ENCODE assay signal across 8 cellular contexts in genomic region chr5:154071799-154072781, GRCh38. TPM values are rescaled to one million over a fixed set of nuclear protein-coding genes. Genes with fewer than 3 reads are reported as not detected.
DNase-seq lines count a peak whose midpoint lies in the region; ATAC-seq and TF ChIP-seq lines count a peak whose summit lies in the region.

No MANE protein-coding gene starts in this region.

- peaks cover 51% of the 10 kb centered on the region for H3K4me1 Mint-ChIP-seq in activated CD4-positive, alpha-beta T cell treated with anti-CD3 and anti-CD28 coated beads, Interleukin-2, amount 10 ng/mL, durations not matched to agents 7 days and 5 days

- H3K4me1 ChIP-seq in lung (ENCODE audit: control insufficient read depth in 2 of 2, insufficient read depth in 2 of 2, low read length in 2 of 2): peaks cover 2 to 3% of the 10 kb centered on the region in 2 donors

- H3K27me3 Mint-ChIP-seq in activated CD4-positive, alpha-beta T cell treated with anti-CD3 and anti-CD28 coated beads, Interleukin-2, amount 10 ng/mL, durations not matched to agents 7 days and 5 days: no peaks in the 10 kb centered on the region

- no peaks in the 10 kb centered on the region for H3K9me3 ChIP-seq in lung (ENCODE audit: control insufficient read depth in 2 of 2, insufficient read depth in 1 of 2, low read length in 1 of 2)

- H3K27ac ChIP-seq in C4-2B: no peak overlapping the region
- no peak overlapping the region for H3K27ac ChIP-seq in lung (ENCODE audit: low read depth in 1 of 2, low read length in 1 of 2)

- ATAC-seq in HG03196 (IDR thresholded peaks at IDR 0.05; ENCODE audit: unreplicated experiment): peak; percentile 97
- peak; percentile 97 for ATAC-seq in lung (ENCODE audit: insufficient read depth, low FRiP score)

- H3K27me3 ChIP-seq in lung (ENCODE audit: control insufficient read depth, insufficient read depth): no peaks in the 10 kb centered on the region

- TF ChIP-seq CTCF in C4-2B (conservative IDR thresholded peaks at IDR 0.05) (peak; percentile 93), lung (IDR thresholded peaks at IDR 0.05; ENCODE audit: control extremely low read depth, extremely low read depth) (peak; percentile 92)

- no peak overlapping the region for H3K4me3 ChIP-seq in lung

- H3K9me3 Mint-ChIP-seq in activated CD4-positive, alpha-beta T cell treated with anti-CD3 and anti-CD28 coated beads, Interleukin-2, amount 10 ng/mL, durations not matched to agents 7 days and 5 days: peaks cover 3% of the 10 kb centered on the region

- DNase-seq in GM19238 (ENCODE audit: insufficient read length, low spot score) (peak; percentile 63), NCI-H524 treated with DMSO at 0.1 percent for 48 hours (lab: John Stamatoyannopoulos, UW) (peak; percentile 28), dermis blood vessel endothelial cell (peak; percentile 88), lung (ENCODE audit: low spot score) (peak; percentile 81)
- peak; percentile 89 for DNase-seq in activated CD4-positive, alpha-beta T cell treated with anti-CD3 and anti-CD28 coated beads, Interleukin-2, amount 10 ng/mL, durations not matched to agents 7 days and 5 days
- peak; percentile 60 to 76 (median 74) for DNase-seq in stimulated activated CD4-positive, alpha-beta T cell treated with anti-CD3 and anti-CD28 coated beads, TNF-alpha, amount 100 ng/mL, for 48 hours (ENCODE audit: low read depth in 3 of 3)

- H3K36me3 ChIP-seq in lung (ENCODE audit: control insufficient read depth in 2 of 2, insufficient read depth in 2 of 2, low read length in 2 of 2): no peaks in the 10 kb centered on the region

- H3K27ac Mint-ChIP-seq in activated CD4-positive, alpha-beta T cell treated with anti-CD3 and anti-CD28 coated beads, Interleukin-2, amount 10 ng/mL, durations not matched to agents 7 days and 5 days: peak overlapping the region; percentile 14

- peaks cover 4% of the 10 kb centered on the region for H3K36me3 Mint-ChIP-seq in activated CD4-positive, alpha-beta T cell treated with anti-CD3 and anti-CD28 coated beads, Interleukin-2, amount 10 ng/mL, durations not matched to agents 7 days and 5 days (ENCODE audit: low read depth)

- WGBS in lung, 2 donors: 18 to 21% methylated on average over 11 of the region's 11 CpGs

- CTCF ChIA-PET in activated CD4-positive, alpha-beta T cell treated with anti-CD3 and anti-CD28 coated beads, Interleukin-2, amount 10 ng/mL, durations not matched to agents 7 days and 5 days (lab: Charles Lee): interaction anchor here (0.6 to 2.3 kb wide), 50 partner anchors 9 to 1540 kb away, joined by 3 to 23 read pairs (median 4); partner anchors contain the start of genes FAM114A2, GALNT10 and MFAP3

- POLR2A ChIA-PET in activated CD4-positive, alpha-beta T cell treated with anti-CD3 and anti-CD28 coated beads, Interleukin-2, amount 10 ng/mL, durations not matched to agents 7 days and 5 days (lab: Charles Lee): interaction anchor here (1.2 kb wide), 1 partner anchor 118 kb away, joined by 5 read pairs; the partner anchor contains the start of gene GALNT10

- no peak overlapping the region for H3K4me3 Mint-ChIP-seq in activated CD4-positive, alpha-beta T cell treated with anti-CD3 and anti-CD28 coated beads, Interleukin-2, amount 10 ng/mL, durations not matched to agents 7 days and 5 days

RNA-seq across cellular contexts. Expression of gene MFAP3, which starts 33.3 kb away (rescaled TPM):
- total RNA-seq in activated CD4-positive, alpha-beta T cell treated with anti-CD3 and anti-CD28 coated beads, Interleukin-2, amount 10 ng/mL, durations not matched to agents 7 days and 5 days: 10 to 100 TPM; 26.3 to 28.7 TPM
- 119 and 145 TPM in 2 replicates for total RNA-seq in dermis blood vessel endothelial cell
- total RNA-seq in lung: 10 to 100 TPM; 31.5 to 60.7 TPM
- polyA plus RNA-seq in lung: 10 to 100 TPM in 1 of 2 donors, 1 to 10 TPM in 1; 1.6 to 28.7 TPM

RNA-seq across cellular contexts. Expression of gene FAM114A2, which starts 33.4 kb away (rescaled TPM):
- total RNA-seq in activated CD4-positive, alpha-beta T cell treated with anti-CD3 and anti-CD28 coated beads, Interleukin-2, amount 10 ng/mL, durations not matched to agents 7 days and 5 days: 10 to 100 TPM; 19.1 to 22.7 TPM
- 45.5 and 49.9 TPM in 2 replicates for total RNA-seq in dermis blood vessel endothelial cell
- 10 to 100 TPM; 35.0 to 49.7 TPM for total RNA-seq in lung
- 10 to 100 TPM in 1 of 2 donors, 1 to 10 TPM in 1; 7.3 to 18.3 TPM for polyA plus RNA-seq in lung

Comparison
In these comparisons a context has a peak if more than half of its experiments do, and no peak if none do; other contexts are left out.
1. DNase-seq: peak in every context shown above with its lines; median percentile 89 in activated CD4-positive, alpha-beta T cell treated with anti-CD3 and anti-CD28 coated beads, Interleukin-2, amount 10 ng/mL, durations not matched to agents 7 days and 5 days; 88 in dermis blood vessel endothelial cell; 81 in lung; 74 in stimulated activated CD4-positive, alpha-beta T cell treated with anti-CD3 and anti-CD28 coated beads, TNF-alpha, amount 100 ng/mL, for 48 hours; 63 in GM19238; 28 in NCI-H524 treated with DMSO at 0.1 percent for 48 hours.